ENCODE assay signal across 25 cellular contexts in the genomic region with DNA sequence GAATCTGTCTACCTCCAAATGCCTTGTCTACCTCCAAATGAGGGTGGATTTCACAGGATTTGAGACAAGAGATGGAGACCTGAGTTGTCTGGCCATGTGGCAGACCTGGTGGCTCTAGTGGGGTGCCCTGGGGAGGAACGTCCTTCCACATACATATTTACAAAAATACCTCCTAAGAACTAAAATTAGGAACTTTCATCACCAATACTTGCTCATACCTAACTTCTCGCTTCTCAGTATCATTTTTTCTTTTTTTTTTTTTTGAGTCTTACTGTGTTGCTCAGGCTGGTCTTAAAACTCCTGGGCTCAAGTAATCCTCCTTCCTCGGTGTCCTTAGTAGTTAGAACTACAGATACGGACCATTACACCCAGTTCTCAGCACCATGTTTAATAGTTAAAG.
DNase-seq lines count a peak whose midpoint lies in the region; ATAC-seq, FAIRE-seq and TF ChIP-seq lines count a peak whose summit lies in the region.
"Had no signal": no experiment of that assay in that cellular context is flagged by ENCODE, and none has a peak within 500 bp of the region (broad histone marks: within the 10 kb centered on the region; RNA-seq: fewer than 3 reads in every experiment).

No MANE protein-coding gene starts in this region.

- no peaks in the 10 kb centered on the region for H3K36me3 ChIP-seq in upper lobe of right lung
- H3K36me3 ChIP-seq: BLaER1 treated with 17β-estradiol and CSF1 and Interleukin-3, amounts not matched to agents 10 nM and 100 nM; SJSA1 had no signal

- no peak overlapping the region for H3K4me3 ChIP-seq in upper lobe of right lung
- H3K4me3 ChIP-seq: BLaER1 treated with 17β-estradiol and CSF1 and Interleukin-3, amounts not matched to agents 10 nM and 100 nM; SJSA1 had no signal

- no peaks in the 10 kb centered on the region for H3K4me1 ChIP-seq in upper lobe of right lung
- H3K4me1 ChIP-seq: Caco-2, SJSA1 had no signal

- intact Hi-C loops in upper lobe of right lung (cut with DNase I): no loop called here

- H3K27ac ChIP-seq in upper lobe of right lung: no peak overlapping the region
- H3K27ac ChIP-seq: 22Rv1; BLaER1 treated with 17β-estradiol and CSF1 and Interleukin-3, amounts not matched to agents 10 nM and 100 nM; SJSA1 had no signal

- no peaks in the 10 kb centered on the region for H3K36me3 Mint-ChIP-seq in activated naive CD8-positive, alpha-beta T cell treated with anti-CD3 and anti-CD28 coated beads for 36 hours
- no peaks in the 10 kb centered on the region for H3K36me3 Mint-ChIP-seq in activated naive CD8-positive, alpha-beta T cell treated with anti-CD3 and anti-CD28 coated beads, Interleukin-2, amount 50 U/mL, for 24 hours (ENCODE audit: low read depth)
- no peaks in the 10 kb centered on the region for H3K36me3 Mint-ChIP-seq in activated T-helper 17 cell treated with anti-CD3 and anti-CD28 coated beads, Interleukin-2, amount 50 U/mL, for 72 hours (ENCODE audit: low read depth)
- H3K36me3 Mint-ChIP-seq: CD4-positive, alpha-beta memory T cell had no signal

- H3K27ac Mint-ChIP-seq in activated naive CD8-positive, alpha-beta T cell treated with anti-CD3 and anti-CD28 coated beads for 36 hours: peak overlapping the region; percentile 18
- no peak overlapping the region for H3K27ac Mint-ChIP-seq in activated naive CD8-positive, alpha-beta T cell treated with anti-CD3 and anti-CD28 coated beads, Interleukin-2, amount 50 U/mL, for 24 hours
- H3K27ac Mint-ChIP-seq in activated T-helper 17 cell treated with anti-CD3 and anti-CD28 coated beads, Interleukin-2, amount 50 U/mL, for 72 hours: peak overlapping the region; percentile 68
- H3K27ac Mint-ChIP-seq: T-helper 1 cell treated with Interleukin-12 subunit alpha and Interleukin-12 subunit beta and Interleukin-4 antibody, amounts not matched to agents 30 μg/mL and 1 μg/mL, for 36 hours had no signal

- no peaks in the 10 kb centered on the region for H3K9me3 ChIP-seq in upper lobe of right lung
- H3K9me3 ChIP-seq: BLaER1 treated with 17β-estradiol and CSF1 and Interleukin-3, amounts not matched to agents 10 nM and 100 nM; Caco-2; SJSA1 had no signal

- H3K4me3 Mint-ChIP-seq in activated naive CD8-positive, alpha-beta T cell treated with anti-CD3 and anti-CD28 coated beads for 36 hours: no peak overlapping the region
- no peak overlapping the region for H3K4me3 Mint-ChIP-seq in activated naive CD8-positive, alpha-beta T cell treated with anti-CD3 and anti-CD28 coated beads, Interleukin-2, amount 50 U/mL, for 24 hours
- H3K4me3 Mint-ChIP-seq in activated T-helper 17 cell treated with anti-CD3 and anti-CD28 coated beads, Interleukin-2, amount 50 U/mL, for 72 hours: peak overlapping the region; percentile 3
- H3K4me3 Mint-ChIP-seq: CD4-positive, alpha-beta memory T cell; T-helper 1 cell treated with Interleukin-12 subunit alpha and Interleukin-12 subunit beta and Interleukin-4 antibody, amounts not matched to agents 30 μg/mL and 1 μg/mL, for 36 hours had no signal

- FAIRE-seq in GM19239 (lab: Jason Lieb, UNC): peak; percentile 35

- no peak for TF ChIP-seq CTCF in upper lobe of right lung (IDR thresholded peaks at IDR 0.05)

- H3K4me1 Mint-ChIP-seq in activated naive CD8-positive, alpha-beta T cell treated with anti-CD3 and anti-CD28 coated beads for 36 hours: peaks cover 25% of the 10 kb centered on the region
- H3K4me1 Mint-ChIP-seq in activated naive CD8-positive, alpha-beta T cell treated with anti-CD3 and anti-CD28 coated beads, Interleukin-2, amount 50 U/mL, for 24 hours: peaks cover 22% of the 10 kb centered on the region
- peaks cover 18% of the 10 kb centered on the region for H3K4me1 Mint-ChIP-seq in activated T-helper 17 cell treated with anti-CD3 and anti-CD28 coated beads, Interleukin-2, amount 50 U/mL, for 72 hours
- H3K4me1 Mint-ChIP-seq: CD4-positive, alpha-beta memory T cell had no signal

- ATAC-seq in activated naive CD8-positive, alpha-beta T cell treated with anti-CD3 and anti-CD28 coated beads, Interleukin-2, amount 50 U/mL, for 24 hours: no peak
- no peak for ATAC-seq in activated T-helper 17 cell treated with anti-CD3 and anti-CD28 coated beads, Interleukin-2, amount 50 U/mL, for 72 hours (replicated peaks)
- ATAC-seq in upper lobe of right lung: no peak
- ATAC-seq in GM18858 (IDR thresholded peaks at IDR 0.05; ENCODE audit: unreplicated experiment): no peak
- ATAC-seq: Right ventricle myocardium inferior had no signal

- no peak for DNase-seq in activated naive CD8-positive, alpha-beta T cell treated with anti-CD3 and anti-CD28 coated beads for 36 hours
- DNase-seq in activated naive CD8-positive, alpha-beta T cell treated with anti-CD3 and anti-CD28 coated beads, Interleukin-2, amount 50 U/mL, for 24 hours: no peak
- DNase-seq in GM19239 (ENCODE audit: insufficient read length, low spot score) (no peak), upper lobe of right lung (no peak), NOMO-1 (lab: John Stamatoyannopoulos, UW; ENCODE audit: unreplicated experiment in 2 of 2) (no peak), NCI-H345 (lab: John Stamatoyannopoulos, UW) (no peak)
- DNase-seq: ACHN; Caco-2; CD4-positive, alpha-beta memory T cell; DMS 273 treated with DMSO at 0.1 percent for 48 hours; DMS79 treated with DMSO at 0.1 percent for 48 hours; H7; NCI-H1092 treated with DMSO at 0.1 percent for 48 hours; NCI-H1436 treated with DMSO at 0.1 percent for 48 hours; NCI-H1930; NCI-H226; NCI-H524; NCI-H774 had no signal

- H3K27me3 Mint-ChIP-seq in activated naive CD8-positive, alpha-beta T cell treated with anti-CD3 and anti-CD28 coated beads for 36 hours: peaks cover 5% of the 10 kb centered on the region
- H3K27me3 Mint-ChIP-seq in activated naive CD8-positive, alpha-beta T cell treated with anti-CD3 and anti-CD28 coated beads, Interleukin-2, amount 50 U/mL, for 24 hours: peaks cover 9% of the 10 kb centered on the region
- peaks cover 5% of the 10 kb centered on the region for H3K27me3 Mint-ChIP-seq in activated T-helper 17 cell treated with anti-CD3 and anti-CD28 coated beads, Interleukin-2, amount 50 U/mL, for 72 hours

- no peaks in the 10 kb centered on the region for H3K27me3 ChIP-seq in upper lobe of right lung
- H3K27me3 ChIP-seq: BLaER1 treated with 17β-estradiol and CSF1 and Interleukin-3, amounts not matched to agents 10 nM and 100 nM had no signal

- H3K9me3 Mint-ChIP-seq in activated naive CD8-positive, alpha-beta T cell treated with anti-CD3 and anti-CD28 coated beads for 36 hours: no peaks in the 10 kb centered on the region
- H3K9me3 Mint-ChIP-seq in activated naive CD8-positive, alpha-beta T cell treated with anti-CD3 and anti-CD28 coated beads, Interleukin-2, amount 50 U/mL, for 24 hours: no peaks in the 10 kb centered on the region
- no peaks in the 10 kb centered on the region for H3K9me3 Mint-ChIP-seq in activated T-helper 17 cell treated with anti-CD3 and anti-CD28 coated beads, Interleukin-2, amount 50 U/mL, for 72 hours
- H3K9me3 Mint-ChIP-seq: T-helper 1 cell treated with Interleukin-12 subunit alpha and Interleukin-12 subunit beta and Interleukin-4 antibody, amounts not matched to agents 30 μg/mL and 1 μg/mL, for 36 hours had no signal
